Comparison of ENCODE assay signal across 9 cellular contexts in the genomic region with DNA sequence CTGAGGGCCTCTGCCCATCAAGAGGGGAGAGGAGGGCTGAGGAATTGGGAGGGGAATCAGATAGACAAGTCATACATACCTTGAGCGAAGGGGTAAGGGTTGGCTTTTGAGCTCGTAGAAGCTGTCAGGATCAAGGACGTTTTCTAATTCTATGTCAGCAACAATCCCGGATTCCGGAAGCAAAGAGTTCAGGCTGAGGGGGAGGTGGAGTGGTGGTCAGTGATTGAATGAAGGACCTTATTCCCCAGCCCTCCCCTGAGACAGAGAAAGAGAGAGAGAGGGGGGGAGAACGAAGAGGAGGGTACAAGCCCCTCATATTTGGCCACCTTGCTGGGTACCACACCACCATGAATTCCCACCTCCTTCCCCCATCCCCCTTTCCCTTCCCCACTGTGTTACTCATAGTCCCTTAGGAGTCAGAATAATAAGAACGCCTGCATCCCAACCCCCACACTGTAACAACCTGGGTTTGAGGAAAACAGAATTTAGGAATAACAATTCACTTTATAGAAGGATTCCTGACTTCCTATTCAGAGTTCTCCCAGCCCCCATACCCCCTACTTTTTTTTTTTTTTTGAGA. TPM values are rescaled to one million over a fixed set of nuclear protein-coding genes. Genes with fewer than 3 reads are reported as not detected.
DNase-seq lines count a peak whose midpoint lies in the region; ATAC-seq, FAIRE-seq and TF ChIP-seq lines count a peak whose summit lies in the region.
"Had no signal": no experiment of that assay in that cellular context is flagged by ENCODE, and none has a peak within 500 bp of the region (broad histone marks: within the 10 kb centered on the region; RNA-seq: fewer than 3 reads in every experiment).

No MANE protein-coding gene starts in this region.

- intact Hi-C loops in sigmoid colon (cut with DNase I): loop anchor here (5.0 to 10.0 kb wide), 3 partner anchors 123 to 1386 kb away; a partner anchor contains a TSS

- ATAC-seq in T-cell (replicated peaks in 1 of 4) (no peak), GM21390 (IDR thresholded peaks at IDR 0.05; ENCODE audit: unreplicated experiment) (no peak)

- H3K27me3 ChIP-seq in sigmoid colon: no peaks in the 10 kb centered on the region
- no peaks in the 10 kb centered on the region for H3K27me3 ChIP-seq in small intestine (ENCODE audit: control insufficient read depth in 2 of 2, insufficient read depth in 2 of 2, low read length in 2 of 2)

- no peaks in the 10 kb centered on the region for H3K27me3 Mint-ChIP-seq in T-cell

- H3K9me3 Mint-ChIP-seq in T-cell: no peaks in the 10 kb centered on the region

- peaks cover 9 to 39% (median 16%) of the 10 kb centered on the region in 4 donors for H3K36me3 ChIP-seq in sigmoid colon
- peaks cover 0 to 2% of the 10 kb centered on the region in 2 donors for H3K36me3 ChIP-seq in small intestine (ENCODE audit: control insufficient read depth in 2 of 2, insufficient read depth in 2 of 2, low read length in 2 of 2)

- TF ChIP-seq EP300 in sigmoid colon (IDR thresholded peaks at IDR 0.05): no peak

- peak overlapping the region; percentile 75 to 79 for H3K27ac Mint-ChIP-seq in T-cell

- H3K4me1 Mint-ChIP-seq in T-cell: peaks cover 32 to 46% (median 40%) of the 10 kb centered on the region in 3 donors

- TF ChIP-seq CTCF in fibroblast of pulmonary artery (IDR thresholded peaks at IDR 0.05; ENCODE audit: low read length, missing control alignments) (no peak), sigmoid colon (IDR thresholded peaks at IDR 0.05) (no peak)

- peak overlapping the region; percentile 13 to 80 (median 31) for H3K4me3 Mint-ChIP-seq in T-cell

- H3K4me3 ChIP-seq in fibroblast of pulmonary artery (replicated peaks; ENCODE audit: low read depth, low read length) (peak overlapping the region; percentile 68), sigmoid colon (peak overlapping the region; percentile 10 to 90 (median 76)), small intestine (ENCODE audit: low read depth in 1 of 2, low read length in 2 of 2) (no peak overlapping the region)

- FAIRE-seq in small intestine (lab: Jason Lieb, UNC): no peak
- FAIRE-seq: TTC549 had no signal

- POLR2A ChIA-PET in T-cell (lab: Charles Lee): no interaction called here

- H3K36me3 Mint-ChIP-seq in T-cell: peaks cover 12% of the 10 kb centered on the region

- CTCF ChIA-PET in T-cell (lab: Charles Lee): no interaction called here

- H3K27ac ChIP-seq in sigmoid colon (peak overlapping the region; percentile 95 to 100 (median 98)), small intestine (ENCODE audit: low read depth in 1 of 2, low read length in 1 of 2) (peak overlapping the region in 1 of 2 donors; percentile 79)

- peaks cover 0 to 24% (median 22%) of the 10 kb centered on the region in 4 donors for H3K4me1 ChIP-seq in sigmoid colon
- H3K4me1 ChIP-seq in small intestine (ENCODE audit: control insufficient read depth in 2 of 2, insufficient read depth in 1 of 2, low read depth in 1 of 2, low read length in 1 of 2): no peaks in the 10 kb centered on the region

- DNase-seq in ELR (ENCODE audit: low read depth) (peak; percentile 59), T-cell (no peak), fibroblast of pulmonary artery (ENCODE audit: low read depth) (peak; percentile 26), sigmoid colon (no peak), NCI-H2029 (lab: John Stamatoyannopoulos, UW) (no peak), COLO829 (ENCODE audit: low spot score) (no peak), small intestine (no peak)

- H3K9me3 ChIP-seq in sigmoid colon: no peaks in the 10 kb centered on the region
- no peaks in the 10 kb centered on the region for H3K9me3 ChIP-seq in small intestine (ENCODE audit: control insufficient read depth, low read depth)

- TF ChIP-seq POLR2A in sigmoid colon (IDR thresholded peaks at IDR 0.05): no peak

- 62 to 74% methylated on average over 7 of the region's 7 CpGs for WGBS in sigmoid colon, 2 donors
- WGBS in small intestine, 3 donors: 38 to 46% (median 44%) methylated on average over 6 to 7 of the region's 7 CpGs

RNA-seq across cellular contexts. Expression of a gene that starts 2.7 kb away (rescaled TPM):
- 10 to 100 TPM; 34.3 to 38.8 (median 35.6) TPM for total RNA-seq in T-cell
- 10 to 100 TPM; 38.3 to 69.8 (median 56.0) TPM for total RNA-seq in sigmoid colon
- 10 to 100 TPM; 21.0 to 32.6 (median 30.9) TPM for polyA plus RNA-seq in sigmoid colon
- polyA plus RNA-seq in small intestine: 10 to 100 TPM; 23.3 to 23.8 (median 23.5) TPM

RNA-seq across cellular contexts. Expression of a gene that starts 18.3 kb away (rescaled TPM):
- total RNA-seq in T-cell (10 to 100 TPM in 2 of 5 donors, 1 to 10 TPM in 3; 8.5 to 14.9 (median 9.1) TPM), sigmoid colon (1 to 10 TPM in 3 of 4 donors, under 1 TPM in 1; 0.71 to 3.9 (median 1.3) TPM)
- polyA plus RNA-seq in sigmoid colon (1 to 10 TPM; 4.2 to 7.6 (median 4.2) TPM), small intestine (10 to 100 TPM in 2 of 3 donors, 1 to 10 TPM in 1; 5.7 to 15.7 (median 13.2) TPM)

RNA-seq across cellular contexts. Expression of a gene that starts 33.3 kb away (rescaled TPM):
- 10 to 100 TPM; 17.5 to 34.5 (median 34.0) TPM for total RNA-seq in T-cell
- 10 to 100 TPM; 18.2 to 20.2 (median 19.0) TPM for total RNA-seq in sigmoid colon
- 10 to 100 TPM in 1 of 3 donors, 1 to 10 TPM in 2; 2.8 to 15.2 (median 8.4) TPM for polyA plus RNA-seq in sigmoid colon
- 10 to 100 TPM in 1 of 3 donors, 1 to 10 TPM in 2; 1.3 to 12.8 (median 4.6) TPM for polyA plus RNA-seq in small intestine

RNA-seq across cellular contexts. Expression of a gene that starts 38.4 kb away (rescaled TPM):
- 100 to 1,000 TPM in 3 of 5 donors, 10 to 100 TPM in 2; 85.2 to 123 (median 104) TPM for total RNA-seq in T-cell
- total RNA-seq in sigmoid colon: 10 to 100 TPM; 19.7 to 63.1 (median 29.7) TPM
- polyA plus RNA-seq in sigmoid colon: 10 to 100 TPM; 14.4 to 42.0 (median 18.3) TPM
- 10 to 100 TPM; 18.1 to 26.7 (median 26.4) TPM for polyA plus RNA-seq in small intestine

RNA-seq across cellular contexts. Expression of a gene that starts 39.2 kb away (rescaled TPM):
- total RNA-seq in T-cell (100 to 1,000 TPM in 3 of 5 donors, 10 to 100 TPM in 2; 66.2 to 134 (median 112) TPM), sigmoid colon (100 to 1,000 TPM in 1 of 4 donors, 10 to 100 TPM in 3; 78.5 to 102 (median 93.5) TPM)
- polyA plus RNA-seq in sigmoid colon (10 to 100 TPM; 49.5 to 57.1 (median 55.5) TPM), small intestine (100 to 1,000 TPM in 1 of 3 donors, 10 to 100 TPM in 2; 49.6 to 122 (median 96.6) TPM)

Comparison
In these comparisons a context has a peak if more than half of its experiments do, and no peak if none do; other contexts are left out.
1. DNase-seq: peak in ELR (single experiment) and fibroblast of pulmonary artery (single experiment); none in T-cell (0 of 34), sigmoid colon (single experiment), NCI-H2029 (single experiment), COLO829 (single experiment) and small intestine (single experiment).
2. H3K4me3 ChIP-seq: peak in fibroblast of pulmonary artery (single experiment) and sigmoid colon (4 of 4); none in small intestine (0 of 2).